In the genomic region with DNA sequence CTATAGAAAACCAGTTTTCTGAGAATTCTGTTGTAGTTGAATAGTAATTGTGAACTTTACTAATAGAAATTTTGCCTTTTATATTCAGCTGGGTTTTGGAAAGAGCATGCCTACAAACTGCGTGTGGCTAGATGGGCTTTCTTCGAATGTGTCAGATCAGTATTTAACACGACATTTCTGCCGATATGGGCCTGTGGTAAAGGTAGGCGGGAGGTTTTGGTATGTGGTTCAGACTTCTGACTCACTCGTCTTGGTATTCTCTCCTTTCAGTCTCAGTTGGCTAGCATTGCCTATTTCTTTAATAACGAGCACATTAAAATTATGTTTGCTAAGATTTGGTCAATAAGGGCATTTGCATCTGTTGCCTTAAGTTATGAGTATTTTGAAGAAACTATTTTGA, we compare ENCODE assay signal across 1 cellular context.
TF ChIP-seq lines count a peak whose summit lies in the region.

No MANE protein-coding gene starts in this region.

TF ChIP-seq in GM12878, 131 proteins besides CTCF, POLR2A, EP300 and RAD21 (continued from another document and continues in another):
- TF ChIP-seq ZNF687 (IDR thresholded peaks at IDR 0.05): no peak
- no peak for TF ChIP-seq NR2F1 (conservative IDR thresholded peaks at IDR 0.05)
- TF ChIP-seq, protein P1, sequence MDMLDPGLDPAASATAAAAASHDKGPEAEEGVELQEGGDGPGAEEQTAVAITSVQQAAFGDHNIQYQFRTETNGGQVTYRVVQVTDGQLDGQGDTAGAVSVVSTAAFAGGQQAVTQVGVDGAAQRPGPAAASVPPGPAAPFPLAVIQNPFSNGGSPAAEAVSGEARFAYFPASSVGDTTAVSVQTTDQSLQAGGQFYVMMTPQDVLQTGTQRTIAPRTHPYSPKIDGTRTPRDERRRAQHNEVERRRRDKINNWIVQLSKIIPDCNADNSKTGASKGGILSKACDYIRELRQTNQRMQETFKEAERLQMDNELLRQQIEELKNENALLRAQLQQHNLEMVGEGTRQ (IDR thresholded peaks at IDR 0.05; ENCODE audit: borderline replicate concordance, low read depth, low read length): no peak
- TF ChIP-seq ZNF207 (IDR thresholded peaks at IDR 0.05; ENCODE audit: borderline replicate concordance): no peak
- 0 out of 3 replicates have a peak, but pooled peaks of 1 of the 2 experiments have one; percentile 28 for TF ChIP-seq EGR1 (IDR thresholded peaks at IDR 0.05; ENCODE audit: borderline replicate concordance in 1 of 2, low read depth in 2 of 2, low read length in 2 of 2)
- TF ChIP-seq IKZF1 (conservative IDR thresholded peaks at IDR 0.05): no peak
- TF ChIP-seq CBX3 (IDR thresholded peaks at IDR 0.05; ENCODE audit: borderline replicate concordance, low read depth): no peak
- TF ChIP-seq ZNF592 (IDR thresholded peaks at IDR 0.05): no peak
- 0 out of 2 replicates have a peak, but pooled peaks have one; percentile 32 for TF ChIP-seq MLLT1 (IDR thresholded peaks at IDR 0.05)
- no peak for TF ChIP-seq SREBF2 (IDR thresholded peaks at IDR 0.05; ENCODE audit: low read length)
- TF ChIP-seq EZH2 (IDR thresholded peaks at IDR 0.05; ENCODE audit: borderline replicate concordance, control insufficient read depth, low read depth, low read length): no peak
- no peak; the same call in 1 of the 2 replicates for TF ChIP-seq SMC3 (IDR thresholded peaks at IDR 0.05; ENCODE audit: borderline replicate concordance, low read length)
- no peak for TF ChIP-seq ZBTB40 (IDR thresholded peaks at IDR 0.05; ENCODE audit: borderline replicate concordance)
- no peak for TF ChIP-seq SREBF1 (IDR thresholded peaks at IDR 0.05; ENCODE audit: low read length)
- TF ChIP-seq CEBPB (IDR thresholded peaks at IDR 0.05; ENCODE audit: borderline replicate concordance in 1 of 2, low read depth in 2 of 2, low read length in 2 of 2): no peak
- no peak for TF ChIP-seq ESRRA (IDR thresholded peaks at IDR 0.05; ENCODE audit: low read length)
- TF ChIP-seq, protein P2, sequence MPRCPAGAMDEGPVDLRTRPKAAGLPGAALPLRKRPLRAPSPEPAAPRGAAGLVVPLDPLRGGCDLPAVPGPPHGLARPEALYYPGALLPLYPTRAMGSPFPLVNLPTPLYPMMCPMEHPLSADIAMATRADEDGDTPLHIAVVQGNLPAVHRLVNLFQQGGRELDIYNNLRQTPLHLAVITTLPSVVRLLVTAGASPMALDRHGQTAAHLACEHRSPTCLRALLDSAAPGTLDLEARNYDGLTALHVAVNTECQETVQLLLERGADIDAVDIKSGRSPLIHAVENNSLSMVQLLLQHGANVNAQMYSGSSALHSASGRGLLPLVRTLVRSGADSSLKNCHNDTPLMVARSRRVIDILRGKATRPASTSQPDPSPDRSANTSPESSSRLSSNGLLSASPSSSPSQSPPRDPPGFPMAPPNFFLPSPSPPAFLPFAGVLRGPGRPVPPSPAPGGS (IDR thresholded peaks at IDR 0.05; ENCODE audit: borderline replicate concordance, insufficient read depth, low read depth, low read length, poor library complexity, severe bottlenecking): peak; percentile 54
- TF ChIP-seq BACH1 (IDR thresholded peaks at IDR 0.05; ENCODE audit: borderline replicate concordance): peak; percentile 58; the same call in 1 of the 2 replicates
- TF ChIP-seq ZNF384 (IDR thresholded peaks at IDR 0.05; ENCODE audit: borderline replicate concordance, low read depth, low read length): no peak
- no peak for TF ChIP-seq SP1 (IDR thresholded peaks at IDR 0.05; ENCODE audit: low read depth, low read length)
- TF ChIP-seq SIN3A (IDR thresholded peaks at IDR 0.05; ENCODE audit: low read depth, low read length): no peak
- TF ChIP-seq DPF2 (IDR thresholded peaks at IDR 0.05): peak; percentile 75
- peak; percentile 42; the same call in 1 of the 2 replicates for TF ChIP-seq GABPA (IDR thresholded peaks at IDR 0.05; ENCODE audit: low read depth)
- TF ChIP-seq BRCA1 (IDR thresholded peaks at IDR 0.05; ENCODE audit: low read depth, low read length): no peak
- TF ChIP-seq CBFB (IDR thresholded peaks at IDR 0.05; ENCODE audit: low read depth): peak; percentile 94
- no peak for TF ChIP-seq ATF3 (IDR thresholded peaks at IDR 0.05; ENCODE audit: borderline replicate concordance, extremely low read depth, low read depth, low read length)
- peak in 1 of 2 experiments; percentile 46; a peak in 3 of 4 replicates for TF ChIP-seq IKZF2 (IDR thresholded peaks at IDR 0.05)
- TF ChIP-seq, protein P3, sequence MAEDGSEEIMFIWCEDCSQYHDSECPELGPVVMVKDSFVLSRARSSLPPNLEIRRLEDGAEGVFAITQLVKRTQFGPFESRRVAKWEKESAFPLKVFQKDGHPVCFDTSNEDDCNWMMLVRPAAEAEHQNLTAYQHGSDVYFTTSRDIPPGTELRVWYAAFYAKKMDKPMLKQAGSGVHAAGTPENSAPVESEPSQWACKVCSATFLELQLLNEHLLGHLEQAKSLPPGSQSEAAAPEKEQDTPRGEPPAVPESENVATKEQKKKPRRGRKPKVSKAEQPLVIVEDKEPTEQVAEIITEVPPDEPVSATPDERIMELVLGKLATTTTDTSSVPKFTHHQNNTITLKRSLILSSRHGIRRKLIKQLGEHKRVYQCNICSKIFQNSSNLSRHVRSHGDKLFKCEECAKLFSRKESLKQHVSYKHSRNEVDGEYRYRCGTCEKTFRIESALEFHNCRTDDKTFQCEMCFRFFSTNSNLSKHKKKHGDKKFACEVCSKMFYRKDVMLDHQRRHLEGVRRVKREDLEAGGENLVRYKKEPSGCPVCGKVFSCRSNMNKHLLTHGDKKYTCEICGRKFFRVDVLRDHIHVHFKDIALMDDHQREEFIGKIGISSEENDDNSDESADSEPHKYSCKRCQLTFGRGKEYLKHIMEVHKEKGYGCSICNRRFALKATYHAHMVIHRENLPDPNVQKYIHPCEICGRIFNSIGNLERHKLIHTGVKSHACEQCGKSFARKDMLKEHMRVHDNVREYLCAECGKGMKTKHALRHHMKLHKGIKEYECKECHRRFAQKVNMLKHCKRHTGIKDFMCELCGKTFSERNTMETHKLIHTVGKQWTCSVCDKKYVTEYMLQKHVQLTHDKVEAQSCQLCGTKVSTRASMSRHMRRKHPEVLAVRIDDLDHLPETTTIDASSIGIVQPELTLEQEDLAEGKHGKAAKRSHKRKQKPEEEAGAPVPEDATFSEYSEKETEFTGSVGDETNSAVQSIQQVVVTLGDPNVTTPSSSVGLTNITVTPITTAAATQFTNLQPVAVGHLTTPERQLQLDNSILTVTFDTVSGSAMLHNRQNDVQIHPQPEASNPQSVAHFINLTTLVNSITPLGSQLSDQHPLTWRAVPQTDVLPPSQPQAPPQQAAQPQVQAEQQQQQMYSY (CRISPR knock-in tag; IDR thresholded peaks at IDR 0.05): no peak
- TF ChIP-seq TCF12 (IDR thresholded peaks at IDR 0.05; ENCODE audit: low read depth, low read length): peak; percentile 68; the same call in 1 of the 2 replicates
- TF ChIP-seq MYB (IDR thresholded peaks at IDR 0.05; ENCODE audit: borderline replicate concordance, low read depth, low read length): no peak
- TF ChIP-seq TARDBP (IDR thresholded peaks at IDR 0.05; ENCODE audit: borderline replicate concordance): no peak
- TF ChIP-seq IRF4 (IDR thresholded peaks at IDR 0.05; ENCODE audit: low read depth, low read length): peak; percentile 88
- peak in 1 of 2 experiments; percentile 47; a peak in 1 of 4 replicates for TF ChIP-seq ETV6 (conservative IDR thresholded peaks at IDR 0.05 in 1 of 2, IDR thresholded peaks at IDR 0.05 in 1 of 2; ENCODE audit: borderline replicate concordance in 1 of 2, low read depth in 1 of 2)
- TF ChIP-seq HCFC1 (IDR thresholded peaks at IDR 0.05; ENCODE audit: low read length): no peak
